ENCODE assay signal across 8 cellular contexts in genomic region chr11:61814242-61814957, GRCh38. TPM values are rescaled to one million over a fixed set of nuclear protein-coding genes. Genes with fewer than 3 reads are reported as not detected.
DNase-seq lines count a peak whose midpoint lies in the region; ATAC-seq, FAIRE-seq and TF ChIP-seq lines count a peak whose summit lies in the region.

No MANE protein-coding gene starts in this region.

- no peaks in the 10 kb centered on the region for H3K9me3 ChIP-seq in naive thymus-derived CD4-positive, alpha-beta T cell (ENCODE audit: control insufficient read depth in 2 of 3, low read length in 3 of 3)

- H3K4me3 ChIP-seq in naive thymus-derived CD4-positive, alpha-beta T cell (ENCODE audit: low read length) = peak overlapping the region; percentile 74

- H3K36me3 Mint-ChIP-seq in stimulated activated naive CD8-positive, alpha-beta T cell treated with anti-CD3 and anti-CD28 coated beads, Interleukin-15, Interleukin-2, amounts not matched to agents 100 ng/mL and 50 ng/mL, for 24 hours (ENCODE audit: low read depth) = peaks cover 18% of the 10 kb centered on the region
- H3K36me3 Mint-ChIP-seq in endothelial cell (ENCODE audit: low read depth, unreplicated experiment) = peaks cover 30% of the 10 kb centered on the region
- peaks cover 0 to 36% (median 0%) of the 10 kb centered on the region in 5 donors for H3K36me3 Mint-ChIP-seq in naive thymus-derived CD4-positive, alpha-beta T cell

- no peak overlapping the region for H3K27ac Mint-ChIP-seq in stimulated activated naive CD8-positive, alpha-beta T cell treated with anti-CD3 and anti-CD28 coated beads, Interleukin-15, Interleukin-2, amounts not matched to agents 100 ng/mL and 50 ng/mL, for 24 hours
- peak overlapping the region; percentile 98 for H3K27ac Mint-ChIP-seq in endothelial cell (ENCODE audit: unreplicated experiment)
- peak overlapping the region in 3 of 9 donors; percentile 41 to 97 (median 81) for H3K27ac Mint-ChIP-seq in naive thymus-derived CD4-positive, alpha-beta T cell

- H3K27me3 Mint-ChIP-seq in stimulated activated naive CD8-positive, alpha-beta T cell treated with anti-CD3 and anti-CD28 coated beads, Interleukin-15, Interleukin-2, amounts not matched to agents 100 ng/mL and 50 ng/mL, for 24 hours = peaks cover 20% of the 10 kb centered on the region
- peaks cover 21% of the 10 kb centered on the region for H3K27me3 Mint-ChIP-seq in endothelial cell (ENCODE audit: unreplicated experiment)
- peaks cover 3 to 32% (median 15%) of the 10 kb centered on the region in 5 donors for H3K27me3 Mint-ChIP-seq in naive thymus-derived CD4-positive, alpha-beta T cell

- no peaks in the 10 kb centered on the region for H3K36me3 ChIP-seq in naive thymus-derived CD4-positive, alpha-beta T cell (ENCODE audit: control insufficient read depth in 2 of 3, insufficient read depth in 3 of 3, low read length in 3 of 3)

- FAIRE-seq in HTR-8/SVneo (lab: Jason Lieb, UNC) = no peak

- in situ Hi-C loops in SK-MEL-5 (cut with HindIII; ENCODE audit: low pct_unique_long_range_greater_than_20kb, low sequenced_read_pairs) = no loop called here

- H3K27me3 ChIP-seq in naive thymus-derived CD4-positive, alpha-beta T cell (ENCODE audit: control insufficient read depth in 2 of 2, insufficient read depth in 2 of 2, low read length in 2 of 2) = peaks cover 0 to 10% of the 10 kb centered on the region in 2 donors

- DNase-seq in stimulated activated naive CD8-positive, alpha-beta T cell treated with anti-CD3 and anti-CD28 coated beads, Interleukin-15, Interleukin-2, amounts not matched to agents 100 U/mL and 50 U/mL, for 24 hours = no peak
- DNase-seq in SK-MEL-5 (ENCODE audit: low read depth, low spot score) = peak; percentile 24
- DNase-seq in endothelial cell (ENCODE audit: low spot score) = peak; percentile 30
- peak in 2 of 9 donors; percentile 21 to 31 for DNase-seq in naive thymus-derived CD4-positive, alpha-beta T cell
- no peak for DNase-seq in HTR-8/SVneo (ENCODE audit: insufficient read length, low spot score)

- POLR2A ChIA-PET in naive thymus-derived CD4-positive, alpha-beta T cell (lab: Charles Lee) = interaction anchor here (1.5 to 3.3 kb wide), 2 partner anchors 17 to 22 kb away, joined by 4 to 14 read pairs; partner anchors contain the start of genes FEN1 and TMEM258

- H3K4me3 Mint-ChIP-seq in stimulated activated naive CD8-positive, alpha-beta T cell treated with anti-CD3 and anti-CD28 coated beads, Interleukin-15, Interleukin-2, amounts not matched to agents 100 ng/mL and 50 ng/mL, for 24 hours = peak overlapping the region; percentile 90
- H3K4me3 Mint-ChIP-seq in endothelial cell (ENCODE audit: unreplicated experiment) = peak overlapping the region; percentile 87
- H3K4me3 Mint-ChIP-seq in naive thymus-derived CD4-positive, alpha-beta T cell = peak overlapping the region; percentile 70 to 98 (median 89)

- TF ChIP-seq CTCF in endothelial cell (IDR thresholded peaks at IDR 0.05; ENCODE audit: unreplicated experiment) = no peak

- H3K4me1 Mint-ChIP-seq in stimulated activated naive CD8-positive, alpha-beta T cell treated with anti-CD3 and anti-CD28 coated beads, Interleukin-15, Interleukin-2, amounts not matched to agents 100 ng/mL and 50 ng/mL, for 24 hours (ENCODE audit: low read depth) = peaks cover 17% of the 10 kb centered on the region
- peaks cover 16% of the 10 kb centered on the region for H3K4me1 Mint-ChIP-seq in endothelial cell (ENCODE audit: unreplicated experiment)
- peaks cover 0 to 25% (median 19%) of the 10 kb centered on the region in 7 donors for H3K4me1 Mint-ChIP-seq in naive thymus-derived CD4-positive, alpha-beta T cell

- no peaks in the 10 kb centered on the region for H3K9me3 Mint-ChIP-seq in stimulated activated naive CD8-positive, alpha-beta T cell treated with anti-CD3 and anti-CD28 coated beads, Interleukin-15, Interleukin-2, amounts not matched to agents 100 ng/mL and 50 ng/mL, for 24 hours
- H3K9me3 Mint-ChIP-seq in endothelial cell (ENCODE audit: unreplicated experiment) = no peaks in the 10 kb centered on the region
- peaks cover 0 to 1% (median 0%) of the 10 kb centered on the region in 11 donors for H3K9me3 Mint-ChIP-seq in naive thymus-derived CD4-positive, alpha-beta T cell

- ATAC-seq in stimulated activated naive CD8-positive, alpha-beta T cell treated with anti-CD3 and anti-CD28 coated beads, Interleukin-15, Interleukin-2, amounts not matched to agents 100 U/mL and 50 U/mL, for 24 hours = no peak
- ATAC-seq in naive thymus-derived CD4-positive, alpha-beta T cell = no peak
- ATAC-seq in GM21717 (IDR thresholded peaks at IDR 0.05; ENCODE audit: unreplicated experiment) = no peak
- no peak for ATAC-seq in HG02610 (IDR thresholded peaks at IDR 0.05; ENCODE audit: unreplicated experiment)

- H3K4me1 ChIP-seq in naive thymus-derived CD4-positive, alpha-beta T cell (ENCODE audit: control insufficient read depth in 2 of 2, insufficient read depth in 2 of 2, low read length in 2 of 2) = peaks cover 8 to 12% of the 10 kb centered on the region in 2 donors

- no peak overlapping the region for H3K27ac ChIP-seq in naive thymus-derived CD4-positive, alpha-beta T cell (ENCODE audit: low read depth, low read length)

- CTCF ChIA-PET in naive thymus-derived CD4-positive, alpha-beta T cell (lab: Charles Lee) = interaction anchor here (0.6 to 2.6 kb wide), 3 partner anchors 10 to 347 kb away, joined by 3 to 19 read pairs (median 5); no protein-coding TSS in a partner anchor

- intact Hi-C loops in naive thymus-derived CD4-positive, alpha-beta T cell (cut with micrococcal nuclease) = no loop called here

RNA-seq across cellular contexts. Expression of gene FADS1, which starts 2.4 kb away (rescaled TPM):
- total RNA-seq in SK-MEL-5 (2014; rRNA removed; shearing (Covaris generic)) = 39.4 and 45.9 TPM in 2 replicates
- 35.2 and 36.9 TPM in 2 replicates for polyA plus RNA-seq in SK-MEL-5 (2015; cell fraction: cytosol; rRNA removed)
- 14.8 and 23.8 TPM in 2 replicates for polyA plus RNA-seq in SK-MEL-5 (2015; cell fraction: nucleus; rRNA removed)
- 102 TPM for total RNA-seq in endothelial cell (ENCODE audit: unreplicated experiment)
- 10 to 100 TPM in 2 of 5 experiments, 1 to 10 TPM in 1, under 1 TPM in 2; 0.62 to 52.1 (median 2.3) TPM for total RNA-seq in naive thymus-derived CD4-positive, alpha-beta T cell
- polyA plus RNA-seq in naive thymus-derived CD4-positive, alpha-beta T cell = 1 to 10 TPM in 1 of 2 donors, not detected in 1; 2.9 TPM

RNA-seq across cellular contexts. Expression of gene FADS2, which starts 13.7 kb away (rescaled TPM):
- total RNA-seq in SK-MEL-5 (2014; rRNA removed; shearing (Covaris generic)) = 0.45 and 0.56 TPM in 2 replicates
- 2.2 and 3.9 TPM in 2 replicates for polyA plus RNA-seq in SK-MEL-5 (2015; cell fraction: cytosol; rRNA removed)
- polyA plus RNA-seq in SK-MEL-5 (2015; cell fraction: nucleus; rRNA removed) = 0.44 and 1.0 TPM in 2 replicates
- total RNA-seq in endothelial cell (ENCODE audit: unreplicated experiment) = 682 TPM
- total RNA-seq in naive thymus-derived CD4-positive, alpha-beta T cell = 100 to 1,000 TPM in 1 of 5 experiments, 10 to 100 TPM in 1, 1 to 10 TPM in 1, under 1 TPM in 2; 0.19 to 192 (median 2.1) TPM
- 10 to 100 TPM in 1 of 2 donors, under 1 TPM in 1; 0.32 to 14.2 TPM for polyA plus RNA-seq in naive thymus-derived CD4-positive, alpha-beta T cell

RNA-seq across cellular contexts. Expression of gene FEN1, which starts 21.7 kb away (rescaled TPM):
- total RNA-seq in SK-MEL-5 (2014; rRNA removed; shearing (Covaris generic)) = 65.4 and 65.8 TPM in 2 replicates
- 73.1 and 79.3 TPM in 2 replicates for polyA plus RNA-seq in SK-MEL-5 (2015; cell fraction: cytosol; rRNA removed)
- 13.1 and 18.1 TPM in 2 replicates for polyA plus RNA-seq in SK-MEL-5 (2015; cell fraction: nucleus; rRNA removed)
- total RNA-seq in endothelial cell (ENCODE audit: unreplicated experiment) = 22.0 TPM
- 100 to 1,000 TPM in 1 of 5 experiments, 10 to 100 TPM in 1, 1 to 10 TPM in 3; 7.6 to 101 (median 7.9) TPM for total RNA-seq in naive thymus-derived CD4-positive, alpha-beta T cell
- 10 to 100 TPM; 10.3 to 17.7 TPM for polyA plus RNA-seq in naive thymus-derived CD4-positive, alpha-beta T cell

RNA-seq across cellular contexts. Expression of gene TMEM258, which starts 22.0 kb away (rescaled TPM):
- 142 and 172 TPM in 2 replicates for total RNA-seq in SK-MEL-5 (2014; rRNA removed; shearing (Covaris generic))
- 93.5 and 112 TPM in 2 replicates for polyA plus RNA-seq in SK-MEL-5 (2015; cell fraction: cytosol; rRNA removed)
- 17.7 and 55.2 TPM in 2 replicates for polyA plus RNA-seq in SK-MEL-5 (2015; cell fraction: nucleus; rRNA removed)
- total RNA-seq in endothelial cell (ENCODE audit: unreplicated experiment) = 125 TPM
- 100 to 1,000 TPM in 1 of 5 experiments, 10 to 100 TPM in 4; 58.4 to 182 (median 83.3) TPM for total RNA-seq in naive thymus-derived CD4-positive, alpha-beta T cell
- polyA plus RNA-seq in naive thymus-derived CD4-positive, alpha-beta T cell = 100 to 1,000 TPM; 149 to 229 TPM

Comparison
In these comparisons a context has a peak if more than half of its experiments do, and no peak if none do; other contexts are left out.
1. DNase-seq: peak in SK-MEL-5 (single experiment) and endothelial cell (single experiment); none in stimulated activated naive CD8-positive, alpha-beta T cell treated with anti-CD3 and anti-CD28 coated beads, Interleukin-15, Interleukin-2, amounts not matched to agents 100 U/mL and 50 U/mL, for 24 hours (single experiment) and HTR-8/SVneo (single experiment).
2. Peak in every context shown above with its lines, with median percentiles within 50 percentile points of each other: H3K4me3 Mint-ChIP-seq.